In the genomic region with DNA sequence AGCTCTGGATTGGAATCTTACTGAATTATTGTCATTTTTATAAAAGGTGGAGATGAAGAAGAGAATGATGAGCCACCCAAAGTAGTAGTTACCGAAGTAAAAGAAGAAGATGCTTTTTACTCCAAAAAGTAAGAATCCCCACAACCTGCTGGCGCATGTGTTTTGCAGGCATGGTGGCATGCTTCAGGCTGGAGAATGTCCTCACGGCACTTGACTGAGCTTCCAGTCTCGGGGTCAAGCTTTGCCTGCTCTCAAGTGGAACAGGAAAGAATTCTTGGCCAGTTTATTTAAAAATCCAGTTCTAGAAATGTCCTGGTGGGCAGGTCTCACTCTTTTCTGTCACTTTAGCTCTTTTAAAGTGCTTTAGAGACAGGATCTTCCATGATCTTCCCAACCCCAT, we compare ENCODE assay signal across 16 cellular contexts.
"Had no signal": no experiment of that assay in that cellular context is flagged by ENCODE, and none has a peak within 500 bp of the region (broad histone marks: within the 10 kb centered on the region; RNA-seq: fewer than 3 reads in every experiment).

No MANE protein-coding gene starts in this region.

- ATAC-seq: esophagus mucosa had no signal

- H3K4me3 ChIP-seq: lower lobe of right lung, right atrium auricular region, skin epidermis, tibial nerve had no signal

- H3K27me3 Mint-ChIP-seq: brain; central memory CD8-positive, alpha-beta T cell had no signal

- H3K4me1 ChIP-seq: right atrium auricular region had no signal

- H3K4me3 Mint-ChIP-seq: brain; central memory CD8-positive, alpha-beta T cell; immature natural killer cell had no signal

- H3K9me3 ChIP-seq: lower lobe of right lung, right atrium auricular region, tibial nerve had no signal

- H3K9me3 Mint-ChIP-seq: brain; central memory CD8-positive, alpha-beta T cell; immature natural killer cell had no signal

- DNase-seq: activated CD4-positive, CD25-positive, alpha-beta regulatory T cell treated with anti-CD3 and anti-CD28 coated beads, Interleukin-2, amount 50 U/mL, for 72 hours; activated CD8-positive, alpha-beta memory T cell treated with anti-CD3 and anti-CD28 coated beads for 24 hours; activated gamma-delta T cell; amygdala; hypothalamus; immature natural killer cell; lower lobe of right lung; midbrain; nucleus accumbens; stimulated activated CD4-positive, alpha-beta T cell treated with anti-CD3 and anti-CD28 coated beads, Interleukin-4, amount 100 ng/mL, for 4 hours had no signal

- H3K27ac ChIP-seq: lower lobe of right lung, right atrium auricular region had no signal

- H3K27me3 ChIP-seq: right atrium auricular region, tibial nerve had no signal
